ENCODE assay signal across 1 cellular context in genomic region chr12:24997970-24998582, GRCh38.
TF ChIP-seq lines count a peak whose summit lies in the region.

No MANE protein-coding gene starts in this region.

TF ChIP-seq in GM23338, 12 proteins besides CTCF, POLR2A, EP300 and RAD21 (continued from another document):
- TF ChIP-seq, protein P1, sequence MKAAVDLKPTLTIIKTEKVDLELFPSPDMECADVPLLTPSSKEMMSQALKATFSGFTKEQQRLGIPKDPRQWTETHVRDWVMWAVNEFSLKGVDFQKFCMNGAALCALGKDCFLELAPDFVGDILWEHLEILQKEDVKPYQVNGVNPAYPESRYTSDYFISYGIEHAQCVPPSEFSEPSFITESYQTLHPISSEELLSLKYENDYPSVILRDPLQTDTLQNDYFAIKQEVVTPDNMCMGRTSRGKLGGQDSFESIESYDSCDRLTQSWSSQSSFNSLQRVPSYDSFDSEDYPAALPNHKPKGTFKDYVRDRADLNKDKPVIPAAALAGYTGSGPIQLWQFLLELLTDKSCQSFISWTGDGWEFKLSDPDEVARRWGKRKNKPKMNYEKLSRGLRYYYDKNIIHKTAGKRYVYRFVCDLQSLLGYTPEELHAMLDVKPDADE (IDR thresholded peaks at IDR 0.05) = no peak
- TF ChIP-seq NANOG (IDR thresholded peaks at IDR 0.05; ENCODE audit: borderline replicate concordance) = no peak
- no peak for TF ChIP-seq JUNB (IDR thresholded peaks at IDR 0.05; ENCODE audit: unreplicated experiment)
- no peak for TF ChIP-seq ZNF114 (CRISPR knock-in tag; IDR thresholded peaks at IDR 0.05)
- no peak for TF ChIP-seq EZH2 (IDR thresholded peaks at IDR 0.05; ENCODE audit: low read depth, unreplicated experiment)
- no peak for TF ChIP-seq ZNF331 (CRISPR knock-in tag; IDR thresholded peaks at IDR 0.05; ENCODE audit: low read depth)
